In the genomic region with DNA sequence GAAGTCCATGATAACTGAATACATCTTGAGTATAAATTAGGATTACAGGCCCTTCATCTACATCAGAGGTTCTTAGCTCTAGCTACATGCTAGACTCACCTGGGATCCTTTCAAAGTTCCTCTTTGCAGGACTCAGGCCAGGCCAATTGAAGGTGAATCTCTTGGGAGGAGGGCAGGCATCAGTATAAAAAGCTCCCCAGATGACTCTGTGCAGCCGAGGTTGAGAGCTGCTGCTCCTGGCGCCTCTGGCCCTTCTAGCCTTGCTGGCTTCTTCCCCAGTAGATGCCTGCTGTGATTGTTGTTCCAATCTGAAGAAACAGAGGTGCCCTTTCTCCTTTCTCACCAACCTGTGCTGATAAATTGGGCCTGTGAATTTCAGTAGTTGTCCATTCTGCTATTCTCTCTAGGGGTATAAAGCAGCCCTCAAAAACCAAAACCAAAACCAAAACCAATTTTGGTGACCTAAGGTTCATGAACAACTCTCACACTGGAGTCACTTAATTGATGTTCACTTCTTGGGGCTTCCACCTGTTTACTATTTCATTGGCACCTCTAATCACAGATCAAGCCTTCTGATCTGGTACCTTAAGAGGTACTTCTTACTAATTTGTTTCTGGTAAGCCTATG, we compare ENCODE assay signal across 2 cellular contexts.
TF ChIP-seq lines count a peak whose summit lies in the region.

No MANE protein-coding gene starts in this region.

TF ChIP-seq in HepG2, 621 proteins besides CTCF, POLR2A, EP300 and RAD21 (continued from another document):
- TF ChIP-seq AGO2 (optimal IDR thresholded peaks at IDR 0.05; ENCODE audit: low read depth, low read length) (no peak), ZNF333 (CRISPR knock-in tag; IDR thresholded peaks at IDR 0.05; ENCODE audit: borderline replicate concordance) (no peak)
TF ChIP-seq in HepG2: peak in this region for 0.

TF ChIP-seq in SK-N-SH treated with all-trans-retinoic acid at 6 μM for 48 hours, 23 proteins besides CTCF, POLR2A, EP300 and RAD21:
- TF ChIP-seq, protein P1, sequence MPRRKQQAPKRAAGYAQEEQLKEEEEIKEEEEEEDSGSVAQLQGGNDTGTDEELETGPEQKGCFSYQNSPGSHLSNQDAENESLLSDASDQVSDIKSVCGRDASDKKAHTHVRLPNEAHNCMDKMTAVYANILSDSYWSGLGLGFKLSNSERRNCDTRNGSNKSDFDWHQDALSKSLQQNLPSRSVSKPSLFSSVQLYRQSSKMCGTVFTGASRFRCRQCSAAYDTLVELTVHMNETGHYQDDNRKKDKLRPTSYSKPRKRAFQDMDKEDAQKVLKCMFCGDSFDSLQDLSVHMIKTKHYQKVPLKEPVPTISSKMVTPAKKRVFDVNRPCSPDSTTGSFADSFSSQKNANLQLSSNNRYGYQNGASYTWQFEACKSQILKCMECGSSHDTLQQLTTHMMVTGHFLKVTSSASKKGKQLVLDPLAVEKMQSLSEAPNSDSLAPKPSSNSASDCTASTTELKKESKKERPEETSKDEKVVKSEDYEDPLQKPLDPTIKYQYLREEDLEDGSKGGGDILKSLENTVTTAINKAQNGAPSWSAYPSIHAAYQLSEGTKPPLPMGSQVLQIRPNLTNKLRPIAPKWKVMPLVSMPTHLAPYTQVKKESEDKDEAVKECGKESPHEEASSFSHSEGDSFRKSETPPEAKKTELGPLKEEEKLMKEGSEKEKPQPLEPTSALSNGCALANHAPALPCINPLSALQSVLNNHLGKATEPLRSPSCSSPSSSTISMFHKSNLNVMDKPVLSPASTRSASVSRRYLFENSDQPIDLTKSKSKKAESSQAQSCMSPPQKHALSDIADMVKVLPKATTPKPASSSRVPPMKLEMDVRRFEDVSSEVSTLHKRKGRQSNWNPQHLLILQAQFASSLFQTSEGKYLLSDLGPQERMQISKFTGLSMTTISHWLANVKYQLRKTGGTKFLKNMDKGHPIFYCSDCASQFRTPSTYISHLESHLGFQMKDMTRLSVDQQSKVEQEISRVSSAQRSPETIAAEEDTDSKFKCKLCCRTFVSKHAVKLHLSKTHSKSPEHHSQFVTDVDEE (CRISPR knock-in tag; IDR thresholded peaks at IDR 0.05), result no peak
- TF ChIP-seq RARB (CRISPR knock-in tag; IDR thresholded peaks at IDR 0.05) (no peak), BACH2 (CRISPR knock-in tag; IDR thresholded peaks at IDR 0.05; ENCODE audit: borderline replicate concordance) (no peak), TCF4 (CRISPR knock-in tag; IDR thresholded peaks at IDR 0.05; ENCODE audit: borderline replicate concordance) (no peak), OSR1 (CRISPR knock-in tag; IDR thresholded peaks at IDR 0.05) (no peak), ARNTL (CRISPR knock-in tag; IDR thresholded peaks at IDR 0.05; ENCODE audit: borderline replicate concordance, low read depth) (no peak), ZNF70 (CRISPR knock-in tag; IDR thresholded peaks at IDR 0.05) (no peak), ISL1 (CRISPR knock-in tag; IDR thresholded peaks at IDR 0.05) (no peak), CSDC2 (CRISPR knock-in tag; IDR thresholded peaks at IDR 0.05) (no peak), ZNF565 (CRISPR knock-in tag; conservative IDR thresholded peaks at IDR 0.05; ENCODE audit: low read depth) (no peak), PPARA (CRISPR knock-in tag; IDR thresholded peaks at IDR 0.05; ENCODE audit: borderline replicate concordance) (no peak), ZFP30 (CRISPR knock-in tag; IDR thresholded peaks at IDR 0.05) (no peak), ESRRG (CRISPR knock-in tag; IDR thresholded peaks at IDR 0.05) (no peak), GLIS3 (CRISPR knock-in tag; IDR thresholded peaks at IDR 0.05) (no peak)
- TF ChIP-seq, protein P2, sequence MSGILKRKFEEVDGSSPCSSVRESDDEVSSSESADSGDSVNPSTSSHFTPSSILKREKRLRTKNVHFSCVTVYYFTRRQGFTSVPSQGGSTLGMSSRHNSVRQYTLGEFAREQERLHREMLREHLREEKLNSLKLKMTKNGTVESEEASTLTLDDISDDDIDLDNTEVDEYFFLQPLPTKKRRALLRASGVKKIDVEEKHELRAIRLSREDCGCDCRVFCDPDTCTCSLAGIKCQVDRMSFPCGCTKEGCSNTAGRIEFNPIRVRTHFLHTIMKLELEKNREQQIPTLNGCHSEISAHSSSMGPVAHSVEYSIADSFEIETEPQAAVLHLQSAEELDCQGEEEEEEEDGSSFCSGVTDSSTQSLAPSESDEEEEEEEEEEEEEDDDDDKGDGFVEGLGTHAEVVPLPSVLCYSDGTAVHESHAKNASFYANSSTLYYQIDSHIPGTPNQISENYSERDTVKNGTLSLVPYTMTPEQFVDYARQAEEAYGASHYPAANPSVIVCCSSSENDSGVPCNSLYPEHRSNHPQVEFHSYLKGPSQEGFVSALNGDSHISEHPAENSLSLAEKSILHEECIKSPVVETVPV (CRISPR knock-in tag; IDR thresholded peaks at IDR 0.05), result no peak
- TF ChIP-seq, protein P3, sequence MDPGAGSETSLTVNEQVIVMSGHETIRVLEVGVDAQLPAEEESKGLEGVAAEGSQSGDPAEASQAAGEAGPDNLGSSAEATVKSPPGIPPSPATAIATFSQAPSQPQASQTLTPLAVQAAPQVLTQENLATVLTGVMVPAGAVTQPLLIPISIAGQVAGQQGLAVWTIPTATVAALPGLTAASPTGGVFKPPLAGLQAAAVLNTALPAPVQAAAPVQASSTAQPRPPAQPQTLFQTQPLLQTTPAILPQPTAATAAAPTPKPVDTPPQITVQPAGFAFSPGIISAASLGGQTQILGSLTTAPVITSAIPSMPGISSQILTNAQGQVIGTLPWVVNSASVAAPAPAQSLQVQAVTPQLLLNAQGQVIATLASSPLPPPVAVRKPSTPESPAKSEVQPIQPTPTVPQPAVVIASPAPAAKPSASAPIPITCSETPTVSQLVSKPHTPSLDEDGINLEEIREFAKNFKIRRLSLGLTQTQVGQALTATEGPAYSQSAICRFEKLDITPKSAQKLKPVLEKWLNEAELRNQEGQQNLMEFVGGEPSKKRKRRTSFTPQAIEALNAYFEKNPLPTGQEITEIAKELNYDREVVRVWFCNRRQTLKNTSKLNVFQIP (CRISPR knock-in tag; IDR thresholded peaks at IDR 0.05; ENCODE audit: borderline replicate concordance, low read depth), result no peak
- TF ChIP-seq, protein P4, sequence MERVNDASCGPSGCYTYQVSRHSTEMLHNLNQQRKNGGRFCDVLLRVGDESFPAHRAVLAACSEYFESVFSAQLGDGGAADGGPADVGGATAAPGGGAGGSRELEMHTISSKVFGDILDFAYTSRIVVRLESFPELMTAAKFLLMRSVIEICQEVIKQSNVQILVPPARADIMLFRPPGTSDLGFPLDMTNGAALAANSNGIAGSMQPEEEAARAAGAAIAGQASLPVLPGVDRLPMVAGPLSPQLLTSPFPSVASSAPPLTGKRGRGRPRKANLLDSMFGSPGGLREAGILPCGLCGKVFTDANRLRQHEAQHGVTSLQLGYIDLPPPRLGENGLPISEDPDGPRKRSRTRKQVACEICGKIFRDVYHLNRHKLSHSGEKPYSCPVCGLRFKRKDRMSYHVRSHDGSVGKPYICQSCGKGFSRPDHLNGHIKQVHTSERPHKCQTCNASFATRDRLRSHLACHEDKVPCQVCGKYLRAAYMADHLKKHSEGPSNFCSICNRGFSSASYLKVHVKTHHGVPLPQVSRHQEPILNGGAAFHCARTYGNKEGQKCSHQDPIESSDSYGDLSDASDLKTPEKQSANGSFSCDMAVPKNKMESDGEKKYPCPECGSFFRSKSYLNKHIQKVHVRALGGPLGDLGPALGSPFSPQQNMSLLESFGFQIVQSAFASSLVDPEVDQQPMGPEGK (CRISPR knock-in tag; IDR thresholded peaks at IDR 0.05; ENCODE audit: borderline replicate concordance), result no peak
- TF ChIP-seq, protein P5, sequence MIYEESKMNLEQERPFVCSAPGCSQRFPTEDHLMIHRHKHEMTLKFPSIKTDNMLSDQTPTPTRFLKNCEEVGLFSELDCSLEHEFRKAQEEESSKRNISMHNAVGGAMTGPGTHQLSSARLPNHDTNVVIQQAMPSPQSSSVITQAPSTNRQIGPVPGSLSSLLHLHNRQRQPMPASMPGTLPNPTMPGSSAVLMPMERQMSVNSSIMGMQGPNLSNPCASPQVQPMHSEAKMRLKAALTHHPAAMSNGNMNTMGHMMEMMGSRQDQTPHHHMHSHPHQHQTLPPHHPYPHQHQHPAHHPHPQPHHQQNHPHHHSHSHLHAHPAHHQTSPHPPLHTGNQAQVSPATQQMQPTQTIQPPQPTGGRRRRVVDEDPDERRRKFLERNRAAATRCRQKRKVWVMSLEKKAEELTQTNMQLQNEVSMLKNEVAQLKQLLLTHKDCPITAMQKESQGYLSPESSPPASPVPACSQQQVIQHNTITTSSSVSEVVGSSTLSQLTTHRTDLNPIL (CRISPR knock-in tag; IDR thresholded peaks at IDR 0.05; ENCODE audit: low read depth), result no peak
